14 cellular contexts compared by ENCODE assay signal in genomic region chr9:13461588-13461987, GRCh38.
DNase-seq lines count a peak whose midpoint lies in the region; ATAC-seq and TF ChIP-seq lines count a peak whose summit lies in the region.
"Had no signal": no experiment of that assay in that cellular context is flagged by ENCODE, and none has a peak within 500 bp of the region (broad histone marks: within the 10 kb centered on the region; RNA-seq: fewer than 3 reads in every experiment).

No MANE protein-coding gene starts in this region.

- no peaks in the 10 kb centered on the region for H3K9me3 Mint-ChIP-seq in GM23338
- H3K9me3 Mint-ChIP-seq in glutamatergic neuron (ENCODE audit: unreplicated experiment): peaks cover 3% of the 10 kb centered on the region
- peaks cover 11% of the 10 kb centered on the region for H3K9me3 Mint-ChIP-seq in activated T-helper 1 cell treated with anti-CD3 and anti-CD28 coated beads, Interleukin-12 subunit alpha, Interleukin-12 subunit beta, Interleukin-2, Interleukin-4 antibody, amounts not matched to agents 30 ng/mL and 10 ng/mL and 1 ng/mL, durations not matched to agents 14 hours and 24 hours and 36 hours
- peaks cover 24% of the 10 kb centered on the region for H3K9me3 Mint-ChIP-seq in T-helper 2 cell treated with Interferon-gamma antibody and Interleukin-4, amounts not matched to agents 5 μg/mL and 100 μg/mL, for 36 hours

- H3K27me3 Mint-ChIP-seq in GM23338 (ENCODE audit: insufficient read depth, low read depth, poor library complexity) (no peaks in the 10 kb centered on the region), glutamatergic neuron (ENCODE audit: unreplicated experiment) (no peaks in the 10 kb centered on the region)
- no peaks in the 10 kb centered on the region for H3K27me3 Mint-ChIP-seq in activated T-helper 1 cell treated with anti-CD3 and anti-CD28 coated beads, Interleukin-12 subunit alpha, Interleukin-12 subunit beta, Interleukin-2, Interleukin-4 antibody, amounts not matched to agents 30 ng/mL and 10 ng/mL and 1 ng/mL, durations not matched to agents 14 hours and 24 hours and 36 hours (ENCODE audit: insufficient read depth)
- H3K27me3 Mint-ChIP-seq in T-helper 2 cell treated with Interferon-gamma antibody and Interleukin-4, amounts not matched to agents 5 μg/mL and 100 μg/mL, for 36 hours (ENCODE audit: low read depth): no peaks in the 10 kb centered on the region

- no peak for TF ChIP-seq POLR2A in vagina (IDR thresholded peaks at IDR 0.05)

- H3K36me3 ChIP-seq in GM23338 (ENCODE audit: insufficient read depth): no peaks in the 10 kb centered on the region
- H3K36me3 ChIP-seq in vagina: no peaks in the 10 kb centered on the region
- H3K36me3 ChIP-seq: HAP-1 had no signal

- H3K4me2 ChIP-seq in GM23338: no peak overlapping the region

- H3K9me2 ChIP-seq in GM23338 (ENCODE audit: insufficient read depth): peaks cover 27% of the 10 kb centered on the region

- H3K27ac ChIP-seq in GM23338 (ENCODE audit: low read depth): no peak overlapping the region
- H3K27ac ChIP-seq in vagina: no peak overlapping the region
- H3K27ac ChIP-seq: 22Rv1 had no signal

- H3K27ac Mint-ChIP-seq in GM23338 (no peak overlapping the region), glutamatergic neuron (ENCODE audit: unreplicated experiment) (no peak overlapping the region)
- H3K27ac Mint-ChIP-seq in activated T-helper 1 cell treated with anti-CD3 and anti-CD28 coated beads, Interleukin-12 subunit alpha, Interleukin-12 subunit beta, Interleukin-2, Interleukin-4 antibody, amounts not matched to agents 30 ng/mL and 10 ng/mL and 1 ng/mL, durations not matched to agents 14 hours and 24 hours and 36 hours: no peak overlapping the region
- H3K27ac Mint-ChIP-seq in T-helper 2 cell treated with Interferon-gamma antibody and Interleukin-4, amounts not matched to agents 5 μg/mL and 100 μg/mL, for 36 hours: no peak overlapping the region
- H3K27ac Mint-ChIP-seq: CD14-positive monocyte; CD8-positive, alpha-beta T cell had no signal

- no peaks in the 10 kb centered on the region for H3K27me3 ChIP-seq in GM23338 (ENCODE audit: insufficient read depth)
- H3K27me3 ChIP-seq in vagina: no peaks in the 10 kb centered on the region

- H3K79me2 ChIP-seq in GM23338 (replicated peaks; ENCODE audit: insufficient read depth): no peaks in the 10 kb centered on the region

- H3K36me3 Mint-ChIP-seq in GM23338 (ENCODE audit: low read depth): no peaks in the 10 kb centered on the region
- H3K36me3 Mint-ChIP-seq in glutamatergic neuron (ENCODE audit: unreplicated experiment): no peaks in the 10 kb centered on the region
- no peaks in the 10 kb centered on the region for H3K36me3 Mint-ChIP-seq in activated T-helper 1 cell treated with anti-CD3 and anti-CD28 coated beads, Interleukin-12 subunit alpha, Interleukin-12 subunit beta, Interleukin-2, Interleukin-4 antibody, amounts not matched to agents 30 ng/mL and 10 ng/mL and 1 ng/mL, durations not matched to agents 14 hours and 24 hours and 36 hours (ENCODE audit: low read depth)
- no peaks in the 10 kb centered on the region for H3K36me3 Mint-ChIP-seq in T-helper 2 cell treated with Interferon-gamma antibody and Interleukin-4, amounts not matched to agents 5 μg/mL and 100 μg/mL, for 36 hours (ENCODE audit: low read depth)
- H3K36me3 Mint-ChIP-seq: CD14-positive monocyte; CD8-positive, alpha-beta T cell had no signal

- H3K4me3 Mint-ChIP-seq in GM23338: no peak overlapping the region
- H3K4me3 Mint-ChIP-seq in glutamatergic neuron (ENCODE audit: unreplicated experiment): peak overlapping the region; percentile 7
- H3K4me3 Mint-ChIP-seq in activated T-helper 1 cell treated with anti-CD3 and anti-CD28 coated beads, Interleukin-12 subunit alpha, Interleukin-12 subunit beta, Interleukin-2, Interleukin-4 antibody, amounts not matched to agents 30 ng/mL and 10 ng/mL and 1 ng/mL, durations not matched to agents 14 hours and 24 hours and 36 hours: no peak overlapping the region
- no peak overlapping the region for H3K4me3 Mint-ChIP-seq in T-helper 2 cell treated with Interferon-gamma antibody and Interleukin-4, amounts not matched to agents 5 μg/mL and 100 μg/mL, for 36 hours
- H3K4me3 Mint-ChIP-seq: CD14-positive monocyte; CD8-positive, alpha-beta T cell had no signal

- ATAC-seq in GM23338: no peak
- ATAC-seq: CD8-positive, alpha-beta T cell had no signal

- H3K4me3 ChIP-seq in GM23338 (no peak overlapping the region), vagina (no peak overlapping the region)
- H3K4me3 ChIP-seq: HAP-1 had no signal

- H4K20me1 ChIP-seq in GM23338 (replicated peaks; ENCODE audit: insufficient read depth): no peaks in the 10 kb centered on the region

- DNase-seq in NCI-H82 (lab: John Stamatoyannopoulos, UW) (peak; percentile 4), NCI-H82 treated with DMSO at 0.1 percent for 48 hours (lab: John Stamatoyannopoulos, UW; ENCODE audit: unreplicated experiment) (no peak), GM23338 (ENCODE audit: low spot score) (no peak), NCI-H2171 (lab: John Stamatoyannopoulos, UW) (peak; percentile 9), glutamatergic neuron (no peak), vagina (ENCODE audit: extremely low spot score in 2 of 2) (no peak)
- no peak for DNase-seq in activated T-helper 1 cell treated with anti-CD3 and anti-CD28 coated beads, Interleukin-12 subunit alpha, Interleukin-12 subunit beta, Interleukin-2, Interleukin-4 antibody, amounts not matched to agents 30 ng/mL and 10 ng/mL and 1 ng/mL, durations not matched to agents 14 hours and 24 hours and 36 hours (ENCODE audit: low spot score)
- DNase-seq in T-helper 2 cell treated with Interferon-gamma antibody and Interleukin-4, amounts not matched to agents 5 μg/mL and 100 μg/mL, for 36 hours (ENCODE audit: low spot score): no peak
- DNase-seq: Caco-2; CD8-positive, alpha-beta T cell; EL had no signal

- TF ChIP-seq CTCF in GM23338 (conservative IDR thresholded peaks at IDR 0.05; ENCODE audit: low read depth in 2 of 2): no peak
- TF ChIP-seq CTCF in glutamatergic neuron (IDR thresholded peaks at IDR 0.05; ENCODE audit: partially characterized antibody, unreplicated experiment): no peak
- no peak for TF ChIP-seq CTCF in vagina (IDR thresholded peaks at IDR 0.05)

- no peaks in the 10 kb centered on the region for H3F3A ChIP-seq in GM23338 (replicated peaks; ENCODE audit: low read depth)

- H2AFZ ChIP-seq in GM23338: peak overlapping the region; percentile 43; the same call in 1 of the 2 replicates

- intact Hi-C loops in activated T-helper 1 cell treated with anti-CD3 and anti-CD28 coated beads, Interleukin-12 subunit alpha, Interleukin-12 subunit beta, Interleukin-2, Interleukin-4 antibody, amounts not matched to agents 30 ng/mL and 10 ng/mL and 1 ng/mL, durations not matched to agents 14 hours and 24 hours and 36 hours (cut with micrococcal nuclease): no loop called here
- intact Hi-C loops in vagina (cut with DNase I): no loop called here

- H3K9me3 ChIP-seq in vagina: no peaks in the 10 kb centered on the region
- H3K9me3 ChIP-seq: Caco-2, HAP-1 had no signal

- no peaks in the 10 kb centered on the region for H3K4me1 Mint-ChIP-seq in GM23338
- H3K4me1 Mint-ChIP-seq in glutamatergic neuron (ENCODE audit: low read depth, unreplicated experiment): peaks cover 6% of the 10 kb centered on the region
- H3K4me1 Mint-ChIP-seq in activated T-helper 1 cell treated with anti-CD3 and anti-CD28 coated beads, Interleukin-12 subunit alpha, Interleukin-12 subunit beta, Interleukin-2, Interleukin-4 antibody, amounts not matched to agents 30 ng/mL and 10 ng/mL and 1 ng/mL, durations not matched to agents 14 hours and 24 hours and 36 hours (ENCODE audit: low read depth): no peaks in the 10 kb centered on the region
- H3K4me1 Mint-ChIP-seq in T-helper 2 cell treated with Interferon-gamma antibody and Interleukin-4, amounts not matched to agents 5 μg/mL and 100 μg/mL, for 36 hours (ENCODE audit: low read depth): no peaks in the 10 kb centered on the region
- H3K4me1 Mint-ChIP-seq: CD14-positive monocyte had no signal

- H3K4me1 ChIP-seq in GM23338 (ENCODE audit: insufficient read depth) (no peaks in the 10 kb centered on the region), vagina (no peaks in the 10 kb centered on the region)
- H3K4me1 ChIP-seq: Caco-2, HAP-1 had no signal

TF ChIP-seq in GM23338, 12 proteins besides CTCF, POLR2A, EP300 and RAD21 (continues in another document):
- no peak for TF ChIP-seq CREB1 (CRISPR knock-in tag; IDR thresholded peaks at IDR 0.05; ENCODE audit: low read depth)
- no peak for TF ChIP-seq ZNF331 (CRISPR knock-in tag; IDR thresholded peaks at IDR 0.05; ENCODE audit: low read depth)
- TF ChIP-seq STAT1 (IDR thresholded peaks at IDR 0.05; ENCODE audit: unreplicated experiment): no peak

Comparison
In these comparisons a context has a peak if more than half of its experiments do, and no peak if none do; other contexts are left out.
1. DNase-seq: peak in NCI-H82 (single experiment) and NCI-H2171 (single experiment); none in NCI-H82 treated with DMSO at 0.1 percent for 48 hours (single experiment), GM23338 (single experiment), glutamatergic neuron (single experiment), activated T-helper 1 cell treated with anti-CD3 and anti-CD28 coated beads, Interleukin-12 subunit alpha, Interleukin-12 subunit beta, Interleukin-2, Interleukin-4 antibody, amounts not matched to agents 30 ng/mL and 10 ng/mL and 1 ng/mL, durations not matched to agents 14 hours and 24 hours and 36 hours (single experiment), vagina (0 of 2) and T-helper 2 cell treated with Interferon-gamma antibody and Interleukin-4, amounts not matched to agents 5 μg/mL and 100 μg/mL, for 36 hours (single experiment).